16 cellular contexts compared by ENCODE assay signal in genomic region chrY:19578281-19578874, GRCh38.
"Had no signal": no experiment of that assay in that cellular context is flagged by ENCODE, and none has a peak within 500 bp of the region (broad histone marks: within the 10 kb centered on the region; RNA-seq: fewer than 3 reads in every experiment).

No MANE protein-coding gene starts in this region.

- H3K36me3 ChIP-seq: brain microvascular endothelial cell, upper lobe of right lung had no signal

- H3K27ac ChIP-seq: brain microvascular endothelial cell, parathyroid adenoma, upper lobe of right lung had no signal

- H3K4me3 Mint-ChIP-seq: activated CD4-positive, alpha-beta T cell treated with anti-CD3 and anti-CD28 coated beads, Interleukin-2, amount 10 ng/mL, durations not matched to agents 7 days and 5 days; activated CD8-positive, alpha-beta T cell treated with anti-CD3 and anti-CD28 coated beads, Interleukin-2, amount 10 ng/mL, durations not matched to agents 7 days and 5 days; activated naive CD4-positive, alpha-beta T cell treated with anti-CD3 and anti-CD28 coated beads for 36 hours; activated T-cell treated with anti-CD3 and anti-CD28 coated beads, Interleukin-2, amount 50 U/mL, for 4 hours; nephron; stimulated activated naive B cell treated with anti-CD40 and anti-IgM and Interleukin-4, amounts not matched to agents 10 μg/mL and 1 μg/mL and 100 μg/mL, for 72 hours had no signal

- H3K4me3 ChIP-seq: upper lobe of right lung had no signal

- H3K4me1 ChIP-seq: parathyroid adenoma, upper lobe of right lung had no signal

- ATAC-seq: activated CD8-positive, alpha-beta T cell treated with anti-CD3 and anti-CD28 coated beads, Interleukin-2, amount 10 ng/mL, durations not matched to agents 7 days and 5 days; activated T-cell treated with anti-CD3 and anti-CD28 coated beads, Interleukin-2, amount 50 U/mL, for 4 hours; esophagus mucosa; left colon; stimulated activated naive B cell treated with anti-CD40 and anti-IgM and Interleukin-4, amounts not matched to agents 10 μg/mL and 1 μg/mL and 100 μg/mL, for 72 hours; upper lobe of right lung had no signal

- H3K9me3 ChIP-seq: upper lobe of right lung had no signal

- H3K27me3 ChIP-seq: brain microvascular endothelial cell, upper lobe of right lung had no signal

- DNase-seq: activated CD4-positive, alpha-beta T cell treated with anti-CD3 and anti-CD28 coated beads, Interleukin-2, amount 10 ng/mL, durations not matched to agents 7 days and 5 days; activated CD4-positive, CD25-positive, alpha-beta regulatory T cell; activated CD8-positive, alpha-beta T cell treated with anti-CD3 and anti-CD28 coated beads, Interleukin-2, amount 10 ng/mL, durations not matched to agents 7 days and 5 days; activated naive CD4-positive, alpha-beta T cell treated with anti-CD3 and anti-CD28 coated beads for 36 hours; activated T-cell treated with anti-CD3 and anti-CD28 coated beads, Interleukin-2, amount 50 U/mL, for 4 hours; anterior cingulate cortex; brain microvascular endothelial cell; effector CD8-positive, alpha-beta T cell; islet precursor cell; left colon; midbrain; stimulated activated naive B cell treated with anti-CD40 and anti-IgM and Interleukin-4, amounts not matched to agents 10 μg/mL and 1 μg/mL and 100 μg/mL, for 72 hours; upper lobe of right lung had no signal

- H3K4me1 Mint-ChIP-seq: nephron had no signal

- H3K9me3 Mint-ChIP-seq: activated CD4-positive, alpha-beta T cell treated with anti-CD3 and anti-CD28 coated beads, Interleukin-2, amount 10 ng/mL, durations not matched to agents 7 days and 5 days; activated naive CD4-positive, alpha-beta T cell treated with anti-CD3 and anti-CD28 coated beads for 36 hours; activated T-cell treated with anti-CD3 and anti-CD28 coated beads, Interleukin-2, amount 50 U/mL, for 4 hours; nephron; stimulated activated naive B cell treated with anti-CD40 and anti-IgM and Interleukin-4, amounts not matched to agents 10 μg/mL and 1 μg/mL and 100 μg/mL, for 72 hours had no signal

- H3K27ac Mint-ChIP-seq: activated CD4-positive, alpha-beta T cell treated with anti-CD3 and anti-CD28 coated beads, Interleukin-2, amount 10 ng/mL, durations not matched to agents 7 days and 5 days; activated CD8-positive, alpha-beta T cell treated with anti-CD3 and anti-CD28 coated beads, Interleukin-2, amount 10 ng/mL, durations not matched to agents 7 days and 5 days; activated naive CD4-positive, alpha-beta T cell treated with anti-CD3 and anti-CD28 coated beads for 36 hours; nephron; stimulated activated naive B cell treated with anti-CD40 and anti-IgM and Interleukin-4, amounts not matched to agents 10 μg/mL and 1 μg/mL and 100 μg/mL, for 72 hours had no signal

- H3K27me3 Mint-ChIP-seq: activated CD4-positive, alpha-beta T cell treated with anti-CD3 and anti-CD28 coated beads, Interleukin-2, amount 10 ng/mL, durations not matched to agents 7 days and 5 days; stimulated activated naive B cell treated with anti-CD40 and anti-IgM and Interleukin-4, amounts not matched to agents 10 μg/mL and 1 μg/mL and 100 μg/mL, for 72 hours had no signal
